In genomic region chr6:168157272-168158007, GRCh38 we compare ENCODE assay signal across 10 cellular contexts.
DNase-seq lines count a peak whose midpoint lies in the region; ATAC-seq and TF ChIP-seq lines count a peak whose summit lies in the region.
"Had no signal": no experiment of that assay in that cellular context is flagged by ENCODE, and none has a peak within 500 bp of the region (broad histone marks: within the 10 kb centered on the region; RNA-seq: fewer than 3 reads in every experiment).

No MANE protein-coding gene starts in this region.

- peak overlapping the region; percentile 37 for H3K4me2 ChIP-seq in fibroblast of lung (ENCODE audit: extremely low read depth, insufficient read depth, low read length)

- no peak overlapping the region for H2AFZ ChIP-seq in fibroblast of lung (ENCODE audit: low read length)

- TF ChIP-seq POLR2A in prostate gland (IDR thresholded peaks at IDR 0.05) = no peak

- no peaks in the 10 kb centered on the region for H3K9me3 ChIP-seq in fibroblast of lung (ENCODE audit: control insufficient read depth, insufficient read depth, low read depth, low read length)
- no peaks in the 10 kb centered on the region for H3K9me3 ChIP-seq in prostate gland

- 12% methylated on average over 17 of the region's 17 CpGs for WGBS in prostate gland

- intact Hi-C loops in prostate gland (cut with DNase I) = no loop called here

- no peak overlapping the region for H3K9ac ChIP-seq in fibroblast of lung (ENCODE audit: insufficient read depth, low read length)

- H3K27me3 ChIP-seq in fibroblast of lung (ENCODE audit: control insufficient read depth, insufficient read depth, low read length) (no peaks in the 10 kb centered on the region), prostate gland (replicated peaks; ENCODE audit: insufficient read depth) (no peaks in the 10 kb centered on the region)

- ATAC-seq in HG02759 (IDR thresholded peaks at IDR 0.05; ENCODE audit: unreplicated experiment) (no peak), HG02610 (IDR thresholded peaks at IDR 0.05; ENCODE audit: unreplicated experiment) (no peak), GM21717 (IDR thresholded peaks at IDR 0.05; ENCODE audit: unreplicated experiment) (no peak)

- H3K36me3 ChIP-seq in fibroblast of lung (ENCODE audit: control insufficient read depth, insufficient read depth, low read length) (no peaks in the 10 kb centered on the region), prostate gland (no peaks in the 10 kb centered on the region)

- H4K20me1 ChIP-seq in fibroblast of lung (ENCODE audit: control insufficient read depth, extremely low read depth, insufficient read depth, low read length) = no peaks in the 10 kb centered on the region

- H3K4me1 ChIP-seq in fibroblast of lung (ENCODE audit: control insufficient read depth, extremely low read depth, insufficient read depth, low read length) (no peaks in the 10 kb centered on the region), prostate gland (replicated peaks) (peaks cover 13% of the 10 kb centered on the region)

- peak; percentile 72 for DNase-seq in DMS79 treated with DMSO at 0.1 percent for 48 hours (lab: John Stamatoyannopoulos, UW)
- peak; percentile 66 for DNase-seq in NCI-H345 (lab: John Stamatoyannopoulos, UW)
- peak; percentile 35 to 89 for DNase-seq in fibroblast of lung (ENCODE audit: low read depth in 2 of 2)
- peak; percentile 56 for DNase-seq in prostate gland (ENCODE audit: low spot score)
- DNase-seq in NCI-H1436 (lab: John Stamatoyannopoulos, UW) = no peak
- DNase-seq: anterior cingulate cortex, kidney had no signal

- H3K4me3 ChIP-seq in fibroblast of lung (replicated peaks in 1 of 4; ENCODE audit: control extremely low read depth in 1 of 4, insufficient read depth in 1 of 4, low read depth in 3 of 4, low read length in 4 of 4) = no peak overlapping the region
- H3K4me3 ChIP-seq in prostate gland = no peak overlapping the region

- H3K27ac ChIP-seq in fibroblast of lung (ENCODE audit: insufficient read depth, low read length) (peak overlapping the region; percentile 59), prostate gland (peak overlapping the region; percentile 69 to 70)

- no peaks in the 10 kb centered on the region for H3K79me2 ChIP-seq in fibroblast of lung (ENCODE audit: control insufficient read depth, insufficient read depth, low read length)

- TF ChIP-seq CTCF in fibroblast of lung (conservative IDR thresholded peaks at IDR 0.05 in 1 of 2, IDR thresholded peaks at IDR 0.05 in 1 of 2; ENCODE audit: low read depth in 1 of 2, low read length in 2 of 2) (no peak), prostate gland (IDR thresholded peaks at IDR 0.05) (no peak)
